In genomic region chr10:100987685-100988049, GRCh38 we compare ENCODE assay signal across 8 cellular contexts. TPM values are rescaled to one million over a fixed set of nuclear protein-coding genes. Genes with fewer than 3 reads are reported as not detected.
DNase-seq lines count a peak whose midpoint lies in the region; ATAC-seq and TF ChIP-seq lines count a peak whose summit lies in the region.

No MANE protein-coding gene starts in this region.

- POLR2A ChIA-PET in activated CD4-positive, alpha-beta T cell treated with anti-CD3 and anti-CD28 coated beads, Interleukin-2, amount 10 ng/mL, durations not matched to agents 7 days and 5 days (lab: Charles Lee) = no interaction called here

- H3K27me3 ChIP-seq in layer of hippocampus (ENCODE audit: control insufficient read depth, insufficient read depth, low read length) (no peaks in the 10 kb centered on the region), tibial artery (no peaks in the 10 kb centered on the region)

- H3K27ac Mint-ChIP-seq in activated CD4-positive, alpha-beta T cell treated with anti-CD3 and anti-CD28 coated beads, Interleukin-2, amount 10 ng/mL, durations not matched to agents 7 days and 5 days = peak overlapping the region; percentile 83
- H3K27ac Mint-ChIP-seq in activated T-helper 17 cell treated with anti-CD3 and anti-CD28 coated beads, Interleukin-2, amount 50 U/mL, for 72 hours = peak overlapping the region; percentile 95

- H3K9me3 Mint-ChIP-seq in activated CD4-positive, alpha-beta T cell treated with anti-CD3 and anti-CD28 coated beads, Interleukin-2, amount 10 ng/mL, durations not matched to agents 7 days and 5 days = no peaks in the 10 kb centered on the region
- H3K9me3 Mint-ChIP-seq in activated T-helper 17 cell treated with anti-CD3 and anti-CD28 coated beads, Interleukin-2, amount 50 U/mL, for 72 hours = no peaks in the 10 kb centered on the region

- peak overlapping the region; percentile 89 for H3K4me3 Mint-ChIP-seq in activated CD4-positive, alpha-beta T cell treated with anti-CD3 and anti-CD28 coated beads, Interleukin-2, amount 10 ng/mL, durations not matched to agents 7 days and 5 days
- H3K4me3 Mint-ChIP-seq in activated T-helper 17 cell treated with anti-CD3 and anti-CD28 coated beads, Interleukin-2, amount 50 U/mL, for 72 hours = peak overlapping the region; percentile 100

- H3K36me3 ChIP-seq in tibial artery = peaks cover 0 to 55% (median 32%) of the 10 kb centered on the region in 3 donors

- H3K27me3 Mint-ChIP-seq in activated CD4-positive, alpha-beta T cell treated with anti-CD3 and anti-CD28 coated beads, Interleukin-2, amount 10 ng/mL, durations not matched to agents 7 days and 5 days = no peaks in the 10 kb centered on the region
- no peaks in the 10 kb centered on the region for H3K27me3 Mint-ChIP-seq in activated T-helper 17 cell treated with anti-CD3 and anti-CD28 coated beads, Interleukin-2, amount 50 U/mL, for 72 hours

- H3K4me1 Mint-ChIP-seq in activated CD4-positive, alpha-beta T cell treated with anti-CD3 and anti-CD28 coated beads, Interleukin-2, amount 10 ng/mL, durations not matched to agents 7 days and 5 days = peaks cover 42% of the 10 kb centered on the region
- peaks cover 24% of the 10 kb centered on the region for H3K4me1 Mint-ChIP-seq in activated T-helper 17 cell treated with anti-CD3 and anti-CD28 coated beads, Interleukin-2, amount 50 U/mL, for 72 hours

- H3K9me3 ChIP-seq in tibial artery = no peaks in the 10 kb centered on the region

- peak overlapping the region; percentile 85 to 94 for H3K4me3 ChIP-seq in tibial artery

- DNase-seq in activated CD4-positive, alpha-beta T cell treated with anti-CD3 and anti-CD28 coated beads, Interleukin-2, amount 10 ng/mL, durations not matched to agents 7 days and 5 days = no peak
- DNase-seq in activated CD4-positive, alpha-beta T cell treated with anti-CD3 and anti-CD28 coated beads for 1 hour = no peak
- DNase-seq in tibial artery (no peak), NCI-H2107 (lab: John Stamatoyannopoulos, UW) (no peak), MV-4-11 (lab: John Stamatoyannopoulos, UW) (no peak), NCI-H510A treated with DMSO at 0.1 percent for 48 hours (lab: John Stamatoyannopoulos, UW) (no peak)

- no peak for TF ChIP-seq CTCF in tibial artery (IDR thresholded peaks at IDR 0.05)

- CTCF ChIA-PET in activated CD4-positive, alpha-beta T cell treated with anti-CD3 and anti-CD28 coated beads, Interleukin-2, amount 10 ng/mL, durations not matched to agents 7 days and 5 days (lab: Charles Lee) = interaction anchor here (0.6 to 1.9 kb wide), 4 partner anchors 10 to 33 kb away, joined by 3 to 14 read pairs (median 6); no protein-coding TSS in a partner anchor

- peaks cover 23% of the 10 kb centered on the region for H3K36me3 Mint-ChIP-seq in activated CD4-positive, alpha-beta T cell treated with anti-CD3 and anti-CD28 coated beads, Interleukin-2, amount 10 ng/mL, durations not matched to agents 7 days and 5 days (ENCODE audit: low read depth)
- H3K36me3 Mint-ChIP-seq in activated T-helper 17 cell treated with anti-CD3 and anti-CD28 coated beads, Interleukin-2, amount 50 U/mL, for 72 hours (ENCODE audit: low read depth) = peaks cover 45% of the 10 kb centered on the region

- peaks cover 0 to 36% (median 26%) of the 10 kb centered on the region in 4 donors for H3K4me1 ChIP-seq in tibial artery

- ATAC-seq in activated T-helper 17 cell treated with anti-CD3 and anti-CD28 coated beads, Interleukin-2, amount 50 U/mL, for 72 hours (replicated peaks) = peak; percentile 5

- intact Hi-C loops in tibial artery (cut with DNase I; ENCODE audit: low total_unique reads) = loop anchor here (5.0 kb wide), 1 partner anchor 45 kb away; the partner anchor contains the start of genes PDZD7 and SFXN3

- peak overlapping the region; percentile 83 for H3K27ac ChIP-seq in layer of hippocampus (ENCODE audit: low read depth, low read length)
- H3K27ac ChIP-seq in tibial artery = peak overlapping the region; percentile 82 to 85

RNA-seq across cellular contexts. Expression of gene TWNK, which starts 0.3 kb away (rescaled TPM):
- 10 to 100 TPM in 1 of 2 experiments, 1 to 10 TPM in 1; 9.9 to 11.6 TPM for total RNA-seq in activated CD4-positive, alpha-beta T cell treated with anti-CD3 and anti-CD28 coated beads, Interleukin-2, amount 10 ng/mL, durations not matched to agents 7 days and 5 days
- total RNA-seq in activated T-helper 17 cell treated with anti-CD3 and anti-CD28 coated beads, Interleukin-2, amount 50 U/mL, for 72 hours = 10 to 100 TPM; 12.0 to 24.9 TPM

RNA-seq across cellular contexts. Expression of gene MRPL43, which starts 0.4 kb away (rescaled TPM):
- 10 to 100 TPM; 55.9 to 57.0 TPM for total RNA-seq in activated CD4-positive, alpha-beta T cell treated with anti-CD3 and anti-CD28 coated beads, Interleukin-2, amount 10 ng/mL, durations not matched to agents 7 days and 5 days
- 10 to 100 TPM; 50.1 to 58.7 TPM for total RNA-seq in activated T-helper 17 cell treated with anti-CD3 and anti-CD28 coated beads, Interleukin-2, amount 50 U/mL, for 72 hours

RNA-seq across cellular contexts. Expression of gene LZTS2, which starts 11.9 kb away (rescaled TPM):
- 10 to 100 TPM; 17.5 to 18.8 TPM for total RNA-seq in activated CD4-positive, alpha-beta T cell treated with anti-CD3 and anti-CD28 coated beads, Interleukin-2, amount 10 ng/mL, durations not matched to agents 7 days and 5 days
- total RNA-seq in activated T-helper 17 cell treated with anti-CD3 and anti-CD28 coated beads, Interleukin-2, amount 50 U/mL, for 72 hours = 10 to 100 TPM; 15.0 to 24.8 TPM

RNA-seq across cellular contexts. Expression of gene SEMA4G, which starts 18.4 kb away (rescaled TPM):
- total RNA-seq in activated CD4-positive, alpha-beta T cell treated with anti-CD3 and anti-CD28 coated beads, Interleukin-2, amount 10 ng/mL, durations not matched to agents 7 days and 5 days = 1 to 10 TPM; 1.1 to 1.6 TPM
- total RNA-seq in activated T-helper 17 cell treated with anti-CD3 and anti-CD28 coated beads, Interleukin-2, amount 50 U/mL, for 72 hours = 1 to 10 TPM; 1.4 to 3.8 TPM

RNA-seq across cellular contexts. Expression of gene PDZD7, which starts 43.3 kb away (rescaled TPM):
- under 1 TPM; 0.65 to 0.74 TPM for total RNA-seq in activated CD4-positive, alpha-beta T cell treated with anti-CD3 and anti-CD28 coated beads, Interleukin-2, amount 10 ng/mL, durations not matched to agents 7 days and 5 days
- total RNA-seq in activated T-helper 17 cell treated with anti-CD3 and anti-CD28 coated beads, Interleukin-2, amount 50 U/mL, for 72 hours = 1 to 10 TPM in 1 of 2 donors, under 1 TPM in 1; 0.48 to 2.9 TPM
